15 cellular contexts compared by ENCODE assay signal in the genomic region with DNA sequence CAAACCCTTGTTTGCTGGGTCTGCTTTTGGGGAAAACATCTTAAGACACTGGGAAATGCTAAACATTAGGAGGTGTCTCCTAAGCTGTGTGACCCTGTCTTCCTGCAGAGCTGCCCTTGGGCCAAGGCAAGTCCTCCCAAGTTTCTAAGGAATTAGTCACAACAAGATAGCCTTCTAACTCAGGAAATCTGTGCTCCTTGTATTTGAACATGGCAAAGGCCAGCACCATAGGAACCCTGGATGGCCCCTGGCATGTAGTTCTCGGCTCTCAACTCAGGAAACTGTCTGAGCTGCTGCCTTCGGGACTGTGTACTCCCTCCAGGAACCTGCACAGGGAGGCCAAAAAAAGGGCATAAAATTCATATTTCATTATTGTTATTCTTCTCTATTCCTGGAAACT. TPM values are rescaled to one million over a fixed set of nuclear protein-coding genes. Genes with fewer than 3 reads are reported as not detected.
A peak's percentile ranks its signal among the peaks of the same experiment; 100 is the strongest.
DNase-seq lines count a peak whose midpoint lies in the region; ATAC-seq and TF ChIP-seq lines count a peak whose summit lies in the region.
"Had no signal": no experiment of that assay in that cellular context is flagged by ENCODE, and none has a peak within 500 bp of the region (broad histone marks: within the 10 kb centered on the region; RNA-seq: fewer than 3 reads in every experiment).

No MANE protein-coding gene starts in this region.

- peaks cover 39 to 52% of the 10 kb centered on the region in 2 donors for H3K4me1 ChIP-seq in ascending aorta

- intact Hi-C loops in ascending aorta (cut with DNase I): no loop called here

- H3K36me3 ChIP-seq in ascending aorta: no peaks in the 10 kb centered on the region
- H3K36me3 ChIP-seq: esophagus squamous epithelium had no signal

- TF ChIP-seq CTCF in ascending aorta (IDR thresholded peaks at IDR 0.05): no peak
- TF ChIP-seq CTCF in fibroblast of pulmonary artery (IDR thresholded peaks at IDR 0.05; ENCODE audit: low read length, missing control alignments): no peak

- DNase-seq in GM03348 (ENCODE audit: low spot score) (peak; percentile 45), ascending aorta (ENCODE audit: low spot score in 2 of 2) (no peak), fibroblast of pulmonary artery (ENCODE audit: low read depth) (peak; percentile 39), renal cortical epithelial cell (ENCODE audit: low read depth) (peak; percentile 12), NCI-H2029 (lab: John Stamatoyannopoulos, UW) (no peak)
- DNase-seq: activated CD4-positive, alpha-beta T cell treated with anti-CD3 and anti-CD28 coated beads, Interleukin-2, amount 10 ng/mL, durations not matched to agents 7 days and 5 days; activated naive CD4-positive, alpha-beta T cell treated with anti-CD3 and anti-CD28 coated beads for 36 hours; COR-L47; esophagus squamous epithelium; heart right ventricle; NCI-H1092; stimulated activated CD4-positive, alpha-beta T cell treated with anti-CD3 and anti-CD28 coated beads, Interleukin-4, amount 100 ng/mL, for 1 hour had no signal

- H3K9me3 ChIP-seq in ascending aorta: no peaks in the 10 kb centered on the region
- H3K9me3 ChIP-seq: esophagus squamous epithelium, heart right ventricle had no signal

- no peak overlapping the region for H3K4me3 ChIP-seq in ascending aorta
- H3K4me3 ChIP-seq in fibroblast of pulmonary artery (replicated peaks; ENCODE audit: low read depth, low read length): no peak overlapping the region
- H3K4me3 ChIP-seq: esophagus squamous epithelium, heart right ventricle had no signal

- no peaks in the 10 kb centered on the region for H3K27me3 ChIP-seq in ascending aorta
- H3K27me3 ChIP-seq: esophagus squamous epithelium, heart right ventricle had no signal

- no peak for ATAC-seq in activated CD4-positive, CD25-positive, alpha-beta regulatory T cell treated with anti-CD3 and anti-CD28 coated beads, Interleukin-2, amount 50 U/mL, for 24 hours
- ATAC-seq in HG03139 (IDR thresholded peaks at IDR 0.05; ENCODE audit: unreplicated experiment) (no peak), GM18873 (IDR thresholded peaks at IDR 0.05; ENCODE audit: low FRiP score, unreplicated experiment) (no peak)

- H3K27ac ChIP-seq in ascending aorta: peak overlapping the region; percentile 84 to 90
- H3K27ac ChIP-seq: heart right ventricle had no signal

RNA-seq across cellular contexts. Expression of a gene that starts 37.6 kb away (rescaled TPM):
- 383 TPM for total RNA-seq in ascending aorta
- total RNA-seq in renal cortical epithelial cell: 42.4 and 68.2 TPM in 2 replicates

Comparison
In these comparisons a context has a peak if more than half of its experiments do, and no peak if none do; other contexts are left out.
1. DNase-seq: peak in GM03348 (single experiment), fibroblast of pulmonary artery (single experiment) and renal cortical epithelial cell (single experiment); none in ascending aorta (0 of 2) and NCI-H2029 (single experiment).